In the genomic region with DNA sequence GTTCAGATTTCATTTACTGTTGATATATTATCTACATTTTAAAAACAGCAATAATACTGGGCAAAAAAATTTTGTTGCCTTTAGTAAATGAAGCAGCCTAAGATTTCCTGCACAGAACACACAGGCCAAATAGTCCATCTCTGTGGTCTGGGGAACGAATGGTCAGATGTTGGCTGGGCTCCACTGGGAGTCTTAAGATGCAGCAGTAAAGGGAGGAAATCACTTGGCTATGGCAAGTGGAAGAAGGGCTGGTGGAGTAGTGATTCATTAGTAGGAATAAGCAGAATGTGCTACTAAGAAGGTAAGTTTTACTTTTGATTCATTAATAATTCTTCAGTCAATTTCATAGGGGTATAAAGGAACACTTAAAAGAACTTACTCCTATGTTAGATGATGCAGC, we compare ENCODE assay signal across 24 cellular contexts.
"Had no signal": no experiment of that assay in that cellular context is flagged by ENCODE, and none has a peak within 500 bp of the region (broad histone marks: within the 10 kb centered on the region; RNA-seq: fewer than 3 reads in every experiment).

No MANE protein-coding gene starts in this region.

- ATAC-seq: gastroesophageal sphincter; left cardiac atrium; lower lobe of right lung; right lobe of liver; stimulated activated memory B cell treated with anti-CD40 and anti-IgM and Interleukin-4, amounts not matched to agents 10 μg/mL and 1 μg/mL and 100 μg/mL, for 72 hours had no signal

- H3K36me3 ChIP-seq: gastroesophageal sphincter, left ventricle myocardium inferior, lower lobe of right lung, prostate gland, right lobe of liver, spleen, transverse colon had no signal

- H3K4me3 ChIP-seq: coronary artery, gastroesophageal sphincter, left ventricle myocardium inferior, lower lobe of right lung, prostate gland, right lobe of liver, spleen, testis, transverse colon had no signal

- H3K4me1 ChIP-seq: gastroesophageal sphincter, left ventricle myocardium inferior, lower lobe of right lung, parathyroid adenoma, prostate gland, right lobe of liver, testis, transverse colon had no signal

- H3K9ac ChIP-seq: parathyroid adenoma had no signal

- H3K9me3 ChIP-seq: gastroesophageal sphincter, left ventricle myocardium inferior, lower lobe of right lung, prostate gland, right lobe of liver, spleen, testis, transverse colon had no signal

- H3K79me2 ChIP-seq: parathyroid adenoma had no signal

- H2AFZ ChIP-seq: parathyroid adenoma had no signal

- DNase-seq: cerebellar nuclear complex; effector CD4-positive, alpha-beta T cell; endodermal cell; foreskin fibroblast; glutamatergic neuron; kidney; left cardiac atrium; left ventricle myocardium inferior; lower lobe of right lung; midbrain; naive B cell; occipital lobe; right lobe of liver; spleen; stimulated activated CD4-positive, alpha-beta T cell treated with anti-CD3 and anti-CD28 coated beads, Interleukin-15, amount 100 ng/mL, for 24 hours; stimulated activated CD4-positive, alpha-beta T cell treated with anti-CD3 and anti-CD28 coated beads, Interleukin-1b, Interleukin-23, amount 100 ng/mL, for 48 hours; stimulated activated CD4-positive, alpha-beta T cell treated with anti-CD3 and anti-CD28 coated beads, Interleukin-4, amount 100 ng/mL, for 24 hours; testis; transverse colon had no signal

- H3K27ac ChIP-seq: coronary artery, gastroesophageal sphincter, left ventricle myocardium inferior, lower lobe of right lung, parathyroid adenoma, prostate gland, right lobe of liver, spleen, testis, transverse colon had no signal

- H3K27me3 ChIP-seq: gastroesophageal sphincter, right lobe of liver, spleen, testis, transverse colon had no signal
